In genomic region chr2:90244902-90245765, GRCh38 we compare ENCODE assay signal across 8 cellular contexts.
DNase-seq lines count a peak whose midpoint lies in the region; TF ChIP-seq lines count a peak whose summit lies in the region.
"Not testable (repeated sequence)": the region's sequence is repeated elsewhere in the genome, so short reads cannot be mapped to it uniquely, and the experiment has no call there.

No MANE protein-coding gene starts in this region.

- not testable (repeated sequence) for H4K8ac ChIP-seq in mesendoderm (ENCODE audit: low read depth, low read length)

- H4K5ac ChIP-seq in mesendoderm (ENCODE audit: low read length) = not testable (repeated sequence)

- not testable (repeated sequence) for H2BK120ac ChIP-seq in mesendoderm (ENCODE audit: low read depth, low read length)

- H3K27me3 Mint-ChIP-seq in type B pancreatic cell = not testable (repeated sequence)

- H3K4me3 ChIP-seq in HUES64 (ENCODE audit: low read length) = peak overlapping the region; percentile 45
- H3K4me3 ChIP-seq in epithelial cell of esophagus (ENCODE audit: low read length); mesendoderm (ENCODE audit: low read length): not testable (repeated sequence)
- peak overlapping the region; percentile 55 for H3K4me3 ChIP-seq in osteoblast (ENCODE audit: insufficient read depth, low read length)

- H3K56ac ChIP-seq in mesendoderm (ENCODE audit: low read length) = peak overlapping the region; percentile 34

- WGBS in HUES64 = 90% methylated on average over 90 of the region's 94 CpGs
- no CpG with 5 or more reads among the region's 94 CpGs for WGBS in mesendoderm (ENCODE audit: extremely low coverage, insufficient coverage, low lambda C conversion rate)

- H3K18ac ChIP-seq in mesendoderm (ENCODE audit: low read length) = not testable (repeated sequence)

- not testable (repeated sequence) for H3K4me1 Mint-ChIP-seq in type B pancreatic cell (ENCODE audit: unreplicated experiment)

- not testable (repeated sequence) for H2AFZ ChIP-seq in osteoblast (ENCODE audit: low read length)

- H3K36me3 Mint-ChIP-seq in type B pancreatic cell = not testable (repeated sequence)

- H3K4me1 ChIP-seq in HUES64 (ENCODE audit: insufficient read depth, low read length); mesendoderm (ENCODE audit: control insufficient read depth, low read depth, low read length); osteoblast (ENCODE audit: insufficient read depth, low read length): not testable (repeated sequence)

- not testable (repeated sequence) for H2BK5ac ChIP-seq in mesendoderm (ENCODE audit: low read length)

- H3K9me3 ChIP-seq in HUES64 (ENCODE audit: insufficient read depth, low read depth, low read length); osteoblast (ENCODE audit: low read depth, low read length): not testable (repeated sequence)

- H3K4me3 Mint-ChIP-seq in type B pancreatic cell = peak overlapping the region; percentile 82

- not testable (repeated sequence) for H3K23ac ChIP-seq in mesendoderm (ENCODE audit: low read length)

- H4K20me1 ChIP-seq in osteoblast (ENCODE audit: insufficient read depth, low read length) = not testable (repeated sequence)

- not testable (repeated sequence) for H3K27ac ChIP-seq in HUES64 (ENCODE audit: low read depth, low read length); mesendoderm (ENCODE audit: low read depth, low read length); osteoblast (ENCODE audit: low read depth, low read length)

- H2AK5ac ChIP-seq in mesendoderm (ENCODE audit: low read length) = not testable (repeated sequence)

- peak; percentile 52 for DNase-seq in Daoy (ENCODE audit: low read depth)
- DNase-seq in astrocyte of the hippocampus (ENCODE audit: low read depth, low spot score) = peak; percentile 30
- peak; percentile 0 for DNase-seq in epithelial cell of esophagus (ENCODE audit: low read depth)
- DNase-seq in iPS-NIHi7 (ENCODE audit: extremely low spot score) = peak; percentile 7
- DNase-seq in mesendoderm = peak; percentile 37
- peak; percentile 31 for DNase-seq in osteoblast (ENCODE audit: insufficient read length, low spot score, missing footprints)
- not testable (repeated sequence) for DNase-seq in type B pancreatic cell (ENCODE audit: extremely low spot score, unreplicated experiment)

- H3K36me3 ChIP-seq in HUES64 (ENCODE audit: insufficient read depth, low read length); mesendoderm (ENCODE audit: control insufficient read depth, insufficient read depth, low read length); osteoblast (ENCODE audit: insufficient read depth, low read length): not testable (repeated sequence)

- not testable (repeated sequence) for H2BK15ac ChIP-seq in mesendoderm (replicated peaks; ENCODE audit: low read depth)

- not testable (repeated sequence) for H3K4me2 ChIP-seq in mesendoderm (ENCODE audit: low read length); osteoblast (ENCODE audit: insufficient read depth, low read length)

- H3K79me2 ChIP-seq in mesendoderm (ENCODE audit: control insufficient read depth, insufficient read depth, low read length); osteoblast (ENCODE audit: insufficient read depth, low read length): not testable (repeated sequence)

- H3K27me3 ChIP-seq in HUES64 (ENCODE audit: insufficient read depth, low read length); mesendoderm (ENCODE audit: insufficient read depth, low read length, poor library complexity); osteoblast (ENCODE audit: insufficient read depth, low read length): not testable (repeated sequence)

- not testable (repeated sequence) for H3K4ac ChIP-seq in mesendoderm (ENCODE audit: low read depth, low read length)

- TF ChIP-seq CTCF in epithelial cell of esophagus (IDR thresholded peaks at IDR 0.05; ENCODE audit: insufficient read depth, low read depth, low read length, missing control alignments); osteoblast (IDR thresholded peaks at IDR 0.05; ENCODE audit: extremely low read depth, low read depth, low read length); type B pancreatic cell (conservative IDR thresholded peaks at IDR 0.05): not testable (repeated sequence)

- not testable (repeated sequence) for H3K27ac Mint-ChIP-seq in type B pancreatic cell

- not testable (repeated sequence) for H3K9ac ChIP-seq in HUES64 (ENCODE audit: low read depth, low read length); mesendoderm (ENCODE audit: low read length)

- not testable (repeated sequence) for H3K79me1 ChIP-seq in mesendoderm (ENCODE audit: low read length)

- H3K9me3 Mint-ChIP-seq in type B pancreatic cell = not testable (repeated sequence)
